ENCODE assay signal across 8 cellular contexts in genomic region chr6:159788757-159789376, GRCh38. TPM values are rescaled to one million over a fixed set of nuclear protein-coding genes. Genes with fewer than 3 reads are reported as not detected.
A peak's percentile ranks its signal among the peaks of the same experiment; 100 is the strongest.
DNase-seq lines count a peak whose midpoint lies in the region; ATAC-seq and TF ChIP-seq lines count a peak whose summit lies in the region.

No MANE protein-coding gene starts in this region.

- peak overlapping the region; percentile 99 for H3K18ac ChIP-seq in neuronal stem cell (ENCODE audit: low read length)

- peak overlapping the region; percentile 89 for H3K4ac ChIP-seq in neuronal stem cell (ENCODE audit: low read length)

- H3K23ac ChIP-seq in neuronal stem cell (ENCODE audit: low read depth, low read length, poor library complexity), result peak overlapping the region; percentile 99

- intact Hi-C loops in vagina (cut with DNase I), result loop anchor here (5.0 kb wide), 1 partner anchor 62 kb away; the partner anchor contains the start of gene WTAP

- peak overlapping the region; percentile 85 for H2AFZ ChIP-seq in neuronal stem cell (ENCODE audit: low read length)

- H3K4me1 ChIP-seq in neuronal stem cell (ENCODE audit: control insufficient read depth in 2 of 2, insufficient read depth in 1 of 2, low read depth in 1 of 2, low read length in 2 of 2) (peaks cover 6 to 15% of the 10 kb centered on the region in 2 donors), vagina (peaks cover 66% of the 10 kb centered on the region)

- DNase-seq in NCI-H748 (lab: John Stamatoyannopoulos, UW; ENCODE audit: unreplicated experiment) (peak; percentile 36), NCI-H748 treated with DMSO at 0.1 percent for 48 hours (lab: John Stamatoyannopoulos, UW) (no peak), LNCaP clone FGC (ENCODE audit: low read depth) (no peak), foreskin fibroblast (peak; percentile 23 to 63), neuronal stem cell (ENCODE audit: low spot score) (no peak), vagina (ENCODE audit: extremely low spot score in 2 of 2) (no peak), SIG-M5 (lab: John Stamatoyannopoulos, UW) (no peak)
- peak; percentile 46 to 61 for DNase-seq in activated T-cell treated with anti-CD3 and anti-CD28 coated beads, Interleukin-2, amount 50 U/mL, for 72 hours

- peak overlapping the region; percentile 94 for H3K14ac ChIP-seq in neuronal stem cell (ENCODE audit: low read length)

- peak overlapping the region; percentile 98 for H2BK5ac ChIP-seq in neuronal stem cell (ENCODE audit: low read length)

- peaks cover 11 to 44% of the 10 kb centered on the region in 2 donors for H3K36me3 Mint-ChIP-seq in activated T-cell treated with anti-CD3 and anti-CD28 coated beads, Interleukin-2, amount 50 U/mL, for 72 hours (ENCODE audit: insufficient read depth in 2 of 2)

- H3K4me1 Mint-ChIP-seq in activated T-cell treated with anti-CD3 and anti-CD28 coated beads, Interleukin-2, amount 50 U/mL, for 72 hours (ENCODE audit: low read depth), result peaks cover 71% of the 10 kb centered on the region

- no peaks in the 10 kb centered on the region for H3K27me3 Mint-ChIP-seq in activated T-cell treated with anti-CD3 and anti-CD28 coated beads, Interleukin-2, amount 50 U/mL, for 72 hours (ENCODE audit: low read depth)

- H3K27ac ChIP-seq in neuronal stem cell (replicated peaks; ENCODE audit: low read length) (peak overlapping the region; percentile 75), vagina (peak overlapping the region; percentile 100)

- H3K4me3 Mint-ChIP-seq in activated T-cell treated with anti-CD3 and anti-CD28 coated beads, Interleukin-2, amount 50 U/mL, for 72 hours, result peak overlapping the region; percentile 96 to 100

- peak overlapping the region; percentile 100 for H3K9ac ChIP-seq in neuronal stem cell (ENCODE audit: low read depth, low read length, poor library complexity)

- no peak overlapping the region for H2BK120ac ChIP-seq in neuronal stem cell (ENCODE audit: low read depth, low read length)

- ATAC-seq in activated T-cell treated with anti-CD3 and anti-CD28 coated beads, Interleukin-2, amount 50 U/mL, for 72 hours (replicated peaks in 1 of 2), result no peak

- H3K9me3 Mint-ChIP-seq in activated T-cell treated with anti-CD3 and anti-CD28 coated beads, Interleukin-2, amount 50 U/mL, for 72 hours, result no peaks in the 10 kb centered on the region

- peak overlapping the region; percentile 65 for H4K8ac ChIP-seq in neuronal stem cell (ENCODE audit: low read depth, low read length)

- peak overlapping the region; percentile 75 for H3K4me2 ChIP-seq in neuronal stem cell (ENCODE audit: insufficient read depth, low read length, poor library complexity, severe bottlenecking)

- TF ChIP-seq POLR2A in vagina (IDR thresholded peaks at IDR 0.05), result no peak

- H3K36me3 ChIP-seq in neuronal stem cell (replicated peaks in 1 of 2; ENCODE audit: control insufficient read depth in 2 of 2, insufficient read depth in 2 of 2, low read length in 2 of 2), result peaks cover 8 to 74% of the 10 kb centered on the region in 2 donors
- peaks cover 0 to 38% of the 10 kb centered on the region in 2 donors for H3K36me3 ChIP-seq in vagina

- no CpG with 5 or more reads among the region's 59 CpGs for WGBS in neuronal stem cell (ENCODE audit: extremely low coverage in 2 of 2, insufficient read length in 2 of 2, insufficient replicate concordance in 1 of 2), 2 donors

- peak overlapping the region; percentile 98 for H3K4me3 ChIP-seq in LNCaP clone FGC (ENCODE audit: low read depth, low read length)
- H3K4me3 ChIP-seq in foreskin fibroblast (ENCODE audit: low read depth in 1 of 2, low read length in 2 of 2), result peak overlapping the region; percentile 92 to 94
- peak overlapping the region; percentile 88 to 100 for H3K4me3 ChIP-seq in neuronal stem cell (ENCODE audit: low read length in 2 of 2)
- H3K4me3 ChIP-seq in vagina, result peak overlapping the region; percentile 87 to 92

- TF ChIP-seq CTCF in LNCaP clone FGC (IDR thresholded peaks at IDR 0.05; ENCODE audit: control insufficient read depth, extremely low read depth, insufficient read depth) (no peak), foreskin fibroblast (IDR thresholded peaks at IDR 0.05; ENCODE audit: low read depth, low read length) (no peak), vagina (IDR thresholded peaks at IDR 0.05) (no peak)

- H3K9me3 ChIP-seq in neuronal stem cell (replicated peaks in 1 of 2; ENCODE audit: control insufficient read depth in 2 of 2, insufficient read depth in 1 of 2, low read depth in 1 of 2, low read length in 2 of 2), result no peaks in the 10 kb centered on the region
- no peaks in the 10 kb centered on the region for H3K9me3 ChIP-seq in vagina

- H3K27me3 ChIP-seq in neuronal stem cell (ENCODE audit: control insufficient read depth in 3 of 3, insufficient read depth in 3 of 3, low read depth in 1 of 3, low read length in 3 of 3), result no peaks in the 10 kb centered on the region
- H3K27me3 ChIP-seq in vagina, result no peaks in the 10 kb centered on the region

- H2AK5ac ChIP-seq in neuronal stem cell (ENCODE audit: low read depth, low read length), result peak overlapping the region; percentile 99

- H3K79me1 ChIP-seq in neuronal stem cell (ENCODE audit: low read depth, low read length), result peaks cover 10% of the 10 kb centered on the region

- H2BK15ac ChIP-seq in neuronal stem cell (ENCODE audit: low read length), result no peak overlapping the region

- peak overlapping the region; percentile 97 for H3K27ac Mint-ChIP-seq in activated T-cell treated with anti-CD3 and anti-CD28 coated beads, Interleukin-2, amount 50 U/mL, for 72 hours

- H2BK12ac ChIP-seq in neuronal stem cell (ENCODE audit: low read length), result no peak overlapping the region

- no peak overlapping the region for H4K91ac ChIP-seq in neuronal stem cell (ENCODE audit: low read depth, low read length, poor library complexity)

RNA-seq across cellular contexts. Expression of gene TCP1, which starts 0.5 kb away (rescaled TPM):
- 100 to 1,000 TPM; 267 to 291 TPM for total RNA-seq in activated T-cell treated with anti-CD3 and anti-CD28 coated beads, Interleukin-2, amount 50 U/mL, for 72 hours
- polyA plus RNA-seq in neuronal stem cell (2013, experiment 1 of 2), result 126 TPM
- 126 TPM for polyA plus RNA-seq in neuronal stem cell (2013, experiment 2 of 2)
- 80.8 TPM for total RNA-seq in vagina

RNA-seq across cellular contexts. Expression of gene MRPL18, which starts 1.4 kb away (rescaled TPM):
- 10 to 100 TPM; 58.5 to 60.5 TPM for total RNA-seq in activated T-cell treated with anti-CD3 and anti-CD28 coated beads, Interleukin-2, amount 50 U/mL, for 72 hours
- polyA plus RNA-seq in neuronal stem cell (2013, experiment 1 of 2), result 49.9 TPM
- polyA plus RNA-seq in neuronal stem cell (2013, experiment 2 of 2), result 51.2 TPM
- total RNA-seq in vagina, result 58.7 TPM

RNA-seq across cellular contexts. Expression of gene PNLDC1, which starts 11.2 kb away (rescaled TPM):
- under 1 TPM; 0.37 to 0.62 TPM for total RNA-seq in activated T-cell treated with anti-CD3 and anti-CD28 coated beads, Interleukin-2, amount 50 U/mL, for 72 hours
- not detected for polyA plus RNA-seq in neuronal stem cell (2013, experiment 1 of 2)
- 0.06 TPM for polyA plus RNA-seq in neuronal stem cell (2013, experiment 2 of 2)
- not detected for total RNA-seq in vagina

RNA-seq across cellular contexts. Expression of gene ACAT2, which starts 27.0 kb away (rescaled TPM):
- total RNA-seq in activated T-cell treated with anti-CD3 and anti-CD28 coated beads, Interleukin-2, amount 50 U/mL, for 72 hours, result 10 to 100 TPM; 44.3 to 53.1 TPM
- 94.5 TPM for polyA plus RNA-seq in neuronal stem cell (2013, experiment 1 of 2)
- 92.4 TPM for polyA plus RNA-seq in neuronal stem cell (2013, experiment 2 of 2)
- 11.3 TPM for total RNA-seq in vagina

Comparison
In these comparisons a context has a peak if more than half of its experiments do, and no peak if none do; other contexts are left out.
1. DNase-seq: peak in NCI-H748 (single experiment), activated T-cell treated with anti-CD3 and anti-CD28 coated beads, Interleukin-2, amount 50 U/mL, for 72 hours (2 of 2) and foreskin fibroblast (2 of 2); none in NCI-H748 treated with DMSO at 0.1 percent for 48 hours (single experiment), LNCaP clone FGC (single experiment), neuronal stem cell (single experiment), vagina (0 of 2) and SIG-M5 (single experiment).
2. Peak in every context shown above with its lines, with median percentiles within 50 percentile points of each other: H3K4me3 ChIP-seq.